ENCODE assay signal across 10 cellular contexts in the genomic region with DNA sequence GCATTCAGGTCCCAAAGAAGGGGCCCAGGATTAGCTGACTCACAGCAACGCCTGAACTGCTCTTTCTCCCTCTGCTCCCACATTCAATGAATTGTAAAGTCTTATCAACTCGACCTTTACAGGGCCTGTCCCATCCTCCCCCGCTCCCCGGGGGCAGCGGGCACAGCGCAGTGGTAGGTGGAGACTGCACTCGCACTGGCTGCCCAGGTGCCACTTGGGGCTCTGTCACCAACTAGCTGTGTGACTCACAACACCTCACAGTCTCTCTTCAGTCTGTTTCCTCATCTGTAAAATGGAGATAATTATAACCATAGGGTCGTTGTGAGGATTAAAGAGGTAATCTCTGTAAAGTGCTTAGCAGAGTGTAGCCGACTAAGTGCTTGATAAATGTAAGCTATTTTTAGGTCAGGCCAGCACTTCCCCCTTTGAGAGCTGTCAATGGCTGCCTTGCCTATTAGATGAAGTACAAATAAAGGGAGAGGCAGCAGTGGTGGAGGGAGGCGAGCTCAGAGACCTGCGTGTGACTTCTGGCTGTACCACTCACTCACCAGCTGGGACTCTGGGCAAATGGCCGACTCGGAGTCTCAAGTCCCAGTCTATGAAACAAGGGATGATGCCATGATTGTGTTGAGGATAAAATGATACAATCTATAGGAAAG. TPM values are rescaled to one million over a fixed set of nuclear protein-coding genes. Genes with fewer than 3 reads are reported as not detected.
A peak's percentile ranks its signal among the peaks of the same experiment; 100 is the strongest.
DNase-seq lines count a peak whose midpoint lies in the region; ATAC-seq, FAIRE-seq and TF ChIP-seq lines count a peak whose summit lies in the region.
"Had no signal": no experiment of that assay in that cellular context is flagged by ENCODE, and none has a peak within 500 bp of the region (broad histone marks: within the 10 kb centered on the region; RNA-seq: fewer than 3 reads in every experiment).

No MANE protein-coding gene starts in this region.

- peaks cover 12% of the 10 kb centered on the region; the same call in 1 of the 2 replicates for H3K4me1 ChIP-seq in GM23338 (ENCODE audit: insufficient read depth)
- H3K4me1 ChIP-seq in pancreas = no peaks in the 10 kb centered on the region

- DNase-seq in GM23338 (ENCODE audit: low spot score) (no peak), NCI-H446 (lab: John Stamatoyannopoulos, UW) (peak; percentile 45 to 82), pancreas (peak in 1 of 6 donors; percentile 55), osteocyte (ENCODE audit: extremely low spot score, unreplicated experiment) (no peak), posterior vena cava (ENCODE audit: low spot score) (no peak)
- no peak for DNase-seq in effector memory CD8-positive, alpha-beta T cell
- DNase-seq in activated CD4-positive, alpha-beta T cell treated with anti-CD3 and anti-CD28 coated beads, Interleukin-2, amount 50 U/mL, for 48 hours = no peak

- H3K27ac Mint-ChIP-seq in GM23338 = peak overlapping the region; percentile 14; the same call in 1 of the 2 replicates
- no peak overlapping the region for H3K27ac Mint-ChIP-seq in effector memory CD8-positive, alpha-beta T cell
- H3K27ac Mint-ChIP-seq in osteocyte (ENCODE audit: unreplicated experiment) = no peak overlapping the region

- 0 out of 2 replicates have a peak, but pooled peaks cover under 1% of the 10 kb centered on the region for H3K36me3 ChIP-seq in GM23338 (ENCODE audit: insufficient read depth)
- H3K36me3 ChIP-seq in pancreas = peaks cover 0 to 5% (median 0%) of the 10 kb centered on the region in 3 donors

- H3K4me1 Mint-ChIP-seq in GM23338 (peaks cover 17% of the 10 kb centered on the region), osteocyte (ENCODE audit: unreplicated experiment) (peaks cover 7% of the 10 kb centered on the region)
- no peaks in the 10 kb centered on the region for H3K4me1 Mint-ChIP-seq in effector memory CD8-positive, alpha-beta T cell (ENCODE audit: low read depth in 2 of 2)
- H3K4me1 Mint-ChIP-seq: central memory CD8-positive, alpha-beta T cell had no signal

- no peaks in the 10 kb centered on the region; the same call in 1 of the 2 replicates for H4K20me1 ChIP-seq in GM23338 (replicated peaks; ENCODE audit: insufficient read depth)

- ATAC-seq in GM23338 (peak; percentile 19), pancreas (peak in 3 of 4 donors; percentile 60 to 80 (median 76)), HG03097 (IDR thresholded peaks at IDR 0.05; ENCODE audit: low FRiP score, unreplicated experiment) (no peak)
- peak; percentile 17 for ATAC-seq in effector memory CD8-positive, alpha-beta T cell (replicated peaks)

- H3K4me3 ChIP-seq in GM23338 = no peak overlapping the region
- H3K4me3 ChIP-seq in pancreas = no peak overlapping the region

- no peaks in the 10 kb centered on the region for H3K9me2 ChIP-seq in GM23338 (ENCODE audit: insufficient read depth)

- H2AFZ ChIP-seq in GM23338 = no peak overlapping the region

- no peaks in the 10 kb centered on the region for H3K36me3 Mint-ChIP-seq in GM23338 (ENCODE audit: low read depth)
- H3K36me3 Mint-ChIP-seq in effector memory CD8-positive, alpha-beta T cell (ENCODE audit: insufficient read depth) = no peaks in the 10 kb centered on the region
- peaks cover 13% of the 10 kb centered on the region for H3K36me3 Mint-ChIP-seq in osteocyte (ENCODE audit: unreplicated experiment)

- H3K27me3 ChIP-seq in GM23338 (ENCODE audit: insufficient read depth) = no peaks in the 10 kb centered on the region
- no peaks in the 10 kb centered on the region for H3K27me3 ChIP-seq in pancreas

- H3K79me2 ChIP-seq in GM23338 (replicated peaks; ENCODE audit: insufficient read depth) = no peaks in the 10 kb centered on the region

- TF ChIP-seq CTCF in GM23338 (conservative IDR thresholded peaks at IDR 0.05; ENCODE audit: low read depth in 2 of 2) (no peak), pancreas (IDR thresholded peaks at IDR 0.05) (no peak), osteocyte (IDR thresholded peaks at IDR 0.05) (no peak)

- H3K27me3 Mint-ChIP-seq in GM23338 (ENCODE audit: insufficient read depth, low read depth, poor library complexity) = no peaks in the 10 kb centered on the region
- H3K27me3 Mint-ChIP-seq in effector memory CD8-positive, alpha-beta T cell = peaks cover 7 to 37% of the 10 kb centered on the region in 2 donors
- no peaks in the 10 kb centered on the region for H3K27me3 Mint-ChIP-seq in osteocyte (ENCODE audit: unreplicated experiment)

- H3K4me3 Mint-ChIP-seq in GM23338 (no peak overlapping the region), osteocyte (ENCODE audit: unreplicated experiment) (no peak overlapping the region)
- H3K4me3 Mint-ChIP-seq in effector memory CD8-positive, alpha-beta T cell = no peak overlapping the region
- H3K4me3 Mint-ChIP-seq: central memory CD8-positive, alpha-beta T cell had no signal

- intact Hi-C loops in pancreas (cut with DNase I) (no loop called here), posterior vena cava (cut with DNase I) (no loop called here)

- H3K27ac ChIP-seq in GM23338 (ENCODE audit: low read depth) (peak overlapping the region; percentile 74; the same call in 1 of the 2 replicates), pancreas (no peak overlapping the region)

- WGBS in pancreas, 2 donors = 39 to 46% methylated on average over 13 of the region's 13 CpGs

- no peak for FAIRE-seq in pancreas (lab: Jason Lieb, UNC)

- H3K4me2 ChIP-seq in GM23338 = no peak overlapping the region

- H3K9me3 ChIP-seq in pancreas = no peaks in the 10 kb centered on the region

- H3K9me3 Mint-ChIP-seq in GM23338 (no peaks in the 10 kb centered on the region), osteocyte (ENCODE audit: unreplicated experiment) (no peaks in the 10 kb centered on the region)
- no peaks in the 10 kb centered on the region for H3K9me3 Mint-ChIP-seq in effector memory CD8-positive, alpha-beta T cell
- H3K9me3 Mint-ChIP-seq: central memory CD8-positive, alpha-beta T cell had no signal

- H3F3A ChIP-seq in GM23338 (replicated peaks; ENCODE audit: low read depth) = no peaks in the 10 kb centered on the region

TF ChIP-seq in GM23338, 12 proteins besides CTCF, POLR2A, EP300 and RAD21:
- TF ChIP-seq POLR2AphosphoS5 (IDR thresholded peaks at IDR 0.05; ENCODE audit: low read depth) (no peak), CREB1 (CRISPR knock-in tag; IDR thresholded peaks at IDR 0.05; ENCODE audit: low read depth) (no peak)

RNA-seq across cellular contexts. Expression of a gene that starts 0.7 kb away (rescaled TPM):
- not detected in 2 replicates for total RNA-seq in GM23338 (2014; rRNA removed; shearing (Covaris generic))
- polyA plus RNA-seq in GM23338 (2016; fragmentation: Nextera tagmentation; extraction: Ambion mirVana) (0.68 TPM in 1 of 2 replicates, not detected in the other), pancreas (1 to 10 TPM in 1 of 2 donors, under 1 TPM in 1; 0.27 to 1.1 TPM)
- total RNA-seq in pancreas (under 1 TPM in 2 of 6 donors, not detected in 4; 0.26 to 0.28 TPM), osteocyte (not detected in 2 replicates), posterior vena cava (under 1 TPM in 1 of 2 donors, not detected in 1; 0.29 TPM)
- total RNA-seq: mononuclear cell had no signal

RNA-seq across cellular contexts. Expression of a gene that starts 24.5 kb away (rescaled TPM):
- 50.6 and 61.1 TPM in 2 replicates for total RNA-seq in GM23338 (2014; rRNA removed; shearing (Covaris generic))
- polyA plus RNA-seq in GM23338 (2016; fragmentation: Nextera tagmentation; extraction: Ambion mirVana) = 51.4 and 55.0 TPM in 2 replicates
- total RNA-seq in pancreas = 1 to 10 TPM in 2 of 6 donors, under 1 TPM in 4; 0.08 to 3.0 (median 0.78) TPM
- 1 to 10 TPM; 2.2 to 5.4 TPM for polyA plus RNA-seq in pancreas
- 7.7 and 9.3 TPM in 2 replicates for total RNA-seq in osteocyte
- 1 to 10 TPM; 1.7 to 2.2 TPM for total RNA-seq in posterior vena cava

RNA-seq across cellular contexts. Expression of a gene that starts 58.2 kb away (rescaled TPM):
- total RNA-seq in GM23338 (2014; rRNA removed; shearing (Covaris generic)) = 30.4 and 35.1 TPM in 2 replicates
- polyA plus RNA-seq in GM23338 (2016; fragmentation: Nextera tagmentation; extraction: Ambion mirVana) (11.1 and 11.2 TPM in 2 replicates), pancreas (1 to 10 TPM; 5.6 to 6.8 TPM)
- total RNA-seq in pancreas (1 to 10 TPM; 4.0 to 8.5 (median 4.7) TPM), osteocyte (10.3 and 10.5 TPM in 2 replicates), posterior vena cava (1 to 10 TPM; 2.8 to 3.3 TPM)

Comparison
In these comparisons a context has a peak if more than half of its experiments do, and no peak if none do; other contexts are left out.
1. DNase-seq: peak in NCI-H446 (2 of 2); none in GM23338 (single experiment), effector memory CD8-positive, alpha-beta T cell (0 of 3), osteocyte (single experiment), activated CD4-positive, alpha-beta T cell treated with anti-CD3 and anti-CD28 coated beads, Interleukin-2, amount 50 U/mL, for 48 hours (0 of 2) and posterior vena cava (single experiment).